14 cellular contexts compared by ENCODE assay signal in genomic region chr9:130500340-130500771, GRCh38. TPM values are rescaled to one million over a fixed set of nuclear protein-coding genes. Genes with fewer than 3 reads are reported as not detected.
DNase-seq lines count a peak whose midpoint lies in the region; ATAC-seq and TF ChIP-seq lines count a peak whose summit lies in the region.
"Had no signal": no experiment of that assay in that cellular context is flagged by ENCODE, and none has a peak within 500 bp of the region (broad histone marks: within the 10 kb centered on the region; RNA-seq: fewer than 3 reads in every experiment).

No MANE protein-coding gene starts in this region.

- no peak overlapping the region for H3K4me3 ChIP-seq in PC-3 (ENCODE audit: low read length)
- no peak overlapping the region for H3K4me3 ChIP-seq in CD4-positive, alpha-beta memory T cell (ENCODE audit: low read length in 2 of 2)
- H3K4me3 ChIP-seq: esophagus squamous epithelium had no signal

- peaks cover 16% of the 10 kb centered on the region for H3K4me1 ChIP-seq in PC-3 (ENCODE audit: insufficient read depth, low read length)
- no peaks in the 10 kb centered on the region for H3K4me1 ChIP-seq in CD4-positive, alpha-beta memory T cell (ENCODE audit: insufficient read depth, low read length)

- peaks cover 5% of the 10 kb centered on the region for H3K36me3 Mint-ChIP-seq in neural crest cell (ENCODE audit: low read depth)
- H3K36me3 Mint-ChIP-seq in CD4-positive, alpha-beta memory T cell = no peaks in the 10 kb centered on the region
- H3K36me3 Mint-ChIP-seq: CD4-positive, CD25-positive, alpha-beta regulatory T cell; natural killer cell had no signal

- DNase-seq in DMS79 (lab: John Stamatoyannopoulos, UW) (peak; percentile 89), NCI-H1417 (lab: John Stamatoyannopoulos, UW) (peak; percentile 42 to 94 (median 80)), PC-3 (peak; percentile 8), neural crest cell (ENCODE audit: low read depth, low spot score) (no peak), cerebellum (ENCODE audit: low spot score) (no peak)
- DNase-seq in CD4-positive, alpha-beta memory T cell = no peak
- DNase-seq: amniotic stem cell; CD4-positive, CD25-positive, alpha-beta regulatory T cell; esophagus squamous epithelium; hippocampal formation; natural killer cell; stimulated activated naive CD8-positive, alpha-beta T cell treated with anti-CD3 and anti-CD28 coated beads, Interleukin-15, Interleukin-2, amounts not matched to agents 100 U/mL and 50 U/mL, for 24 hours had no signal

- H3K27me3 ChIP-seq in PC-3 (ENCODE audit: low read length) = no peaks in the 10 kb centered on the region
- no peaks in the 10 kb centered on the region for H3K27me3 ChIP-seq in CD4-positive, alpha-beta memory T cell (ENCODE audit: insufficient read depth, low read length)
- H3K27me3 ChIP-seq: esophagus squamous epithelium had no signal

- H3K9me3 Mint-ChIP-seq in neural crest cell = peaks cover 5% of the 10 kb centered on the region
- H3K9me3 Mint-ChIP-seq in CD4-positive, alpha-beta memory T cell = peaks cover 0 to 5% (median 2%) of the 10 kb centered on the region in 8 donors
- H3K9me3 Mint-ChIP-seq: natural killer cell; T-helper 2 cell treated with Interferon-gamma antibody and Interleukin-4, amounts not matched to agents 5 μg/mL and 100 μg/mL, for 36 hours had no signal

- H3K27ac ChIP-seq in PC-3 (ENCODE audit: low read length) = peak overlapping the region; percentile 22; the same call in 1 of the 2 replicates
- H3K27ac ChIP-seq in CD4-positive, alpha-beta memory T cell (ENCODE audit: low read depth, low read length) = no peak overlapping the region

- TF ChIP-seq CTCF in PC-3 (conservative IDR thresholded peaks at IDR 0.05; ENCODE audit: low read depth, low read length) = no peak
- TF ChIP-seq CTCF in neural crest cell (conservative IDR thresholded peaks at IDR 0.05) = no peak

- peak overlapping the region; percentile 33; the same call in 1 of the 2 replicates for H2AFZ ChIP-seq in PC-3 (ENCODE audit: low read length)

- H3K4me1 Mint-ChIP-seq in neural crest cell = peaks cover 31% of the 10 kb centered on the region
- H3K4me1 Mint-ChIP-seq in CD4-positive, alpha-beta memory T cell = no peaks in the 10 kb centered on the region
- H3K4me1 Mint-ChIP-seq: CD4-positive, CD25-positive, alpha-beta regulatory T cell; natural killer cell had no signal

- peaks cover 3% of the 10 kb centered on the region for H3K27me3 Mint-ChIP-seq in neural crest cell (ENCODE audit: low read depth)
- H3K27me3 Mint-ChIP-seq in CD4-positive, alpha-beta memory T cell = peaks cover 7 to 9% of the 10 kb centered on the region in 2 donors

- no peak overlapping the region for H3K9ac ChIP-seq in PC-3 (ENCODE audit: low read length)

- H4K20me1 ChIP-seq in PC-3 (ENCODE audit: low read length) = no peaks in the 10 kb centered on the region

- CTCF ChIA-PET in PC-3 (lab: Charles Lee) = interaction anchor here (0.9 kb wide), 1 partner anchor 39 kb away, joined by 4 read pairs; no protein-coding TSS in a partner anchor
- CTCF ChIA-PET in CD4-positive, alpha-beta memory T cell (lab: Charles Lee; ENCODE audit: partially characterized antibody) = no interaction called here

- H3K9me3 ChIP-seq in PC-3 (ENCODE audit: low read length) = no peaks in the 10 kb centered on the region
- H3K9me3 ChIP-seq in CD4-positive, alpha-beta memory T cell (ENCODE audit: control insufficient read depth in 1 of 2, low read length in 2 of 2) = no peaks in the 10 kb centered on the region
- H3K9me3 ChIP-seq: esophagus squamous epithelium had no signal

- POLR2A ChIA-PET in PC-3 (lab: Charles Lee; ENCODE audit: unreplicated experiment) = interaction anchor here (0.6 kb wide), 2 partner anchors 498 to 1880 kb away, joined by 4 to 10 read pairs; no protein-coding TSS in a partner anchor
- POLR2A ChIA-PET in CD4-positive, alpha-beta memory T cell (lab: Charles Lee; ENCODE audit: partially characterized antibody) = no interaction called here

- intact Hi-C loops in PC-3 (cut with micrococcal nuclease) = no loop called here
- intact Hi-C loops in CD4-positive, alpha-beta memory T cell (cut with micrococcal nuclease) = no loop called here

- ATAC-seq in PC-3 (peak; percentile 39), GM18511 (IDR thresholded peaks at IDR 0.05; ENCODE audit: unreplicated experiment) (no peak)
- ATAC-seq: natural killer cell had no signal

- no peaks in the 10 kb centered on the region for H3K9me2 ChIP-seq in PC-3 (replicated peaks; ENCODE audit: low read length)

- H3K27ac Mint-ChIP-seq in neural crest cell (ENCODE audit: unreplicated experiment) = peak overlapping the region; percentile 19
- no peak overlapping the region for H3K27ac Mint-ChIP-seq in CD4-positive, alpha-beta memory T cell
- H3K27ac Mint-ChIP-seq: natural killer cell; T-helper 2 cell treated with Interferon-gamma antibody and Interleukin-4, amounts not matched to agents 5 μg/mL and 100 μg/mL, for 36 hours had no signal

- H3K79me2 ChIP-seq in PC-3 (ENCODE audit: low read length) = no peaks in the 10 kb centered on the region

- H3F3A ChIP-seq in PC-3 (ENCODE audit: low read length, unreplicated experiment) = no peaks in the 10 kb centered on the region

- BruUV-seq in PC-3 (replicated peaks; lab: Mats Ljungman, UMichigan) = no TSS peak

- H3K4me2 ChIP-seq in PC-3 (ENCODE audit: low read length) = peak overlapping the region; percentile 38; the same call in 1 of the 2 replicates

- H3K36me3 ChIP-seq in PC-3 (ENCODE audit: low read depth, low read length) = no peaks in the 10 kb centered on the region
- no peaks in the 10 kb centered on the region for H3K36me3 ChIP-seq in CD4-positive, alpha-beta memory T cell (ENCODE audit: insufficient read depth, low read length)

- H3K4me3 Mint-ChIP-seq in neural crest cell = no peak overlapping the region
- H3K4me3 Mint-ChIP-seq in CD4-positive, alpha-beta memory T cell = peak overlapping the region in 1 of 8 donors; percentile 36
- H3K4me3 Mint-ChIP-seq: CD4-positive, CD25-positive, alpha-beta regulatory T cell; natural killer cell; T-helper 2 cell treated with Interferon-gamma antibody and Interleukin-4, amounts not matched to agents 5 μg/mL and 100 μg/mL, for 36 hours had no signal

RNA-seq across cellular contexts. Expression of gene ASS1, which starts 55.6 kb away (rescaled TPM):
- total RNA-seq in PC-3 (2014; rRNA removed) = 74.1 and 83.0 TPM in 2 replicates
- 4.0 and 4.5 TPM in 2 replicates for total RNA-seq in neural crest cell
- total RNA-seq in cerebellum = 37.8 TPM
- not detected for total RNA-seq in CD4-positive, alpha-beta memory T cell
- not detected for polyA plus RNA-seq in CD4-positive, alpha-beta memory T cell
- total RNA-seq: CD4-positive, CD25-positive, alpha-beta regulatory T cell had no signal
- polyA plus RNA-seq: CD4-positive, CD25-positive, alpha-beta regulatory T cell had no signal

Comparison
In these comparisons a context has a peak if more than half of its experiments do, and no peak if none do; other contexts are left out.
1. DNase-seq: peak in DMS79 (single experiment), NCI-H1417 (3 of 3) and PC-3 (single experiment); none in neural crest cell (single experiment), cerebellum (single experiment) and CD4-positive, alpha-beta memory T cell (0 of 5).